In genomic region chr12:1791104-1791927, GRCh38 we compare ENCODE assay signal across 8 cellular contexts. TPM values are rescaled to one million over a fixed set of nuclear protein-coding genes. Genes with fewer than 3 reads are reported as not detected.
A peak's percentile ranks its signal among the peaks of the same experiment; 100 is the strongest.
DNase-seq lines count a peak whose midpoint lies in the region; ATAC-seq and TF ChIP-seq lines count a peak whose summit lies in the region.

No MANE protein-coding gene starts in this region.

- TF ChIP-seq CTCF in astrocyte of the spinal cord (IDR thresholded peaks at IDR 0.05; ENCODE audit: low read depth, low read length): peak; percentile 80

- ATAC-seq in GM18519 (IDR thresholded peaks at IDR 0.05; ENCODE audit: low FRiP score, unreplicated experiment): no peak

- peak overlapping the region; percentile 47 for H3K27ac Mint-ChIP-seq in T-helper 2 cell treated with Interferon-gamma antibody and Interleukin-4, amounts not matched to agents 5 μg/mL and 100 μg/mL, for 36 hours

- in situ Hi-C loops in astrocyte of the spinal cord (cut with HindIII; ENCODE audit: low sequenced_read_pairs): no loop called here

- H3K4me3 Mint-ChIP-seq in T-helper 2 cell treated with Interferon-gamma antibody and Interleukin-4, amounts not matched to agents 5 μg/mL and 100 μg/mL, for 36 hours: peak overlapping the region; percentile 3

- no peaks in the 10 kb centered on the region for H3K27me3 Mint-ChIP-seq in T-helper 2 cell treated with Interferon-gamma antibody and Interleukin-4, amounts not matched to agents 5 μg/mL and 100 μg/mL, for 36 hours (ENCODE audit: low read depth)

- H3K4me3 ChIP-seq in astrocyte of the spinal cord (ENCODE audit: low read depth, low read length): no peak overlapping the region

- no peaks in the 10 kb centered on the region for H3K9me3 Mint-ChIP-seq in T-helper 2 cell treated with Interferon-gamma antibody and Interleukin-4, amounts not matched to agents 5 μg/mL and 100 μg/mL, for 36 hours

- DNase-seq in GM04504 (ENCODE audit: low read depth) (peak; percentile 38), NCI-H1105 treated with DMSO at 0.1 percent for 48 hours (lab: John Stamatoyannopoulos, UW) (peak; percentile 72), astrocyte of the spinal cord (ENCODE audit: low read depth, low spot score) (peak; percentile 69), iPS-NIHi11 (ENCODE audit: low spot score) (peak; percentile 57), ureter (ENCODE audit: low spot score) (no peak)
- DNase-seq in T-helper 2 cell treated with Interferon-gamma antibody and Interleukin-4, amounts not matched to agents 5 μg/mL and 100 μg/mL, for 36 hours (ENCODE audit: low spot score): peak; percentile 51
- peak; percentile 72 for DNase-seq in stimulated activated CD4-positive, alpha-beta T cell treated with anti-CD3 and anti-CD28 coated beads, Interleukin-15, amount 100 ng/mL, for 24 hours

- H3K36me3 Mint-ChIP-seq in T-helper 2 cell treated with Interferon-gamma antibody and Interleukin-4, amounts not matched to agents 5 μg/mL and 100 μg/mL, for 36 hours (ENCODE audit: low read depth): peaks cover 2% of the 10 kb centered on the region

- H3K4me1 Mint-ChIP-seq in T-helper 2 cell treated with Interferon-gamma antibody and Interleukin-4, amounts not matched to agents 5 μg/mL and 100 μg/mL, for 36 hours (ENCODE audit: low read depth): peaks cover 30% of the 10 kb centered on the region

RNA-seq across cellular contexts. Expression of gene LRTM2, which starts 29.0 kb away (rescaled TPM):
- not detected for total RNA-seq in ureter
